Comparison of ENCODE assay signal across 24 cellular contexts in genomic region chr18:48658721-48659120, GRCh38.
"Had no signal": no experiment of that assay in that cellular context is flagged by ENCODE, and none has a peak within 500 bp of the region (broad histone marks: within the 10 kb centered on the region; RNA-seq: fewer than 3 reads in every experiment).

No MANE protein-coding gene starts in this region.

- DNase-seq: activated CD4-positive, alpha-beta memory T cell treated with anti-CD3 and anti-CD28 coated beads, Interleukin-2, amount 10 ng/mL, durations not matched to agents 7 days and 5 days; activated CD4-positive, alpha-beta T cell treated with anti-CD3 and anti-CD28 coated beads for 36 hours; activated CD4-positive, alpha-beta T cell treated with anti-CD3 and anti-CD28 coated beads, Interleukin-2, amount 10 ng/mL, durations not matched to agents 24 days and 14 days; activated CD4-positive, CD25-positive, alpha-beta regulatory T cell; activated CD4-positive, CD25-positive, alpha-beta regulatory T cell treated with anti-CD3 and anti-CD28 coated beads, Interleukin-2, amount 50 U/mL, for 72 hours; activated naive CD4-positive, alpha-beta T cell treated with anti-CD3 and anti-CD28 coated beads for 36 hours; activated naive CD8-positive, alpha-beta T cell treated with anti-CD3 and anti-CD28 coated beads for 36 hours; activated naive CD8-positive, alpha-beta T cell treated with anti-CD3 and anti-CD28 coated beads, Interleukin-2, amount 50 U/mL, for 24 hours; activated T-cell treated with anti-CD3 and anti-CD28 coated beads, Interleukin-2, amount 50 U/mL, for 1 hour; activated T-cell treated with anti-CD3 and anti-CD28 coated beads, Interleukin-2, amount 50 U/mL, for 48 hours; amygdala; aorta; body of pancreas; central memory CD4-positive, alpha-beta T cell; cerebellar nuclear complex; colonic mucosa; effector CD8-positive, alpha-beta T cell; foreskin fibroblast; T-helper 2 cell had no signal

- H3K27me3 ChIP-seq: adrenal gland, body of pancreas, colonic mucosa had no signal

- ATAC-seq: activated CD4-positive, alpha-beta T cell treated with anti-CD3 and anti-CD28 coated beads for 36 hours; activated naive CD8-positive, alpha-beta T cell treated with anti-CD3 and anti-CD28 coated beads, Interleukin-2, amount 50 U/mL, for 24 hours; body of pancreas; esophagus mucosa had no signal

- H3K9me3 Mint-ChIP-seq: activated CD4-positive, alpha-beta memory T cell treated with anti-CD3 and anti-CD28 coated beads, Interleukin-2, amount 10 ng/mL, durations not matched to agents 7 days and 5 days; activated CD4-positive, alpha-beta T cell treated with anti-CD3 and anti-CD28 coated beads, Interleukin-2, amount 10 ng/mL, durations not matched to agents 24 days and 14 days; activated naive CD4-positive, alpha-beta T cell treated with anti-CD3 and anti-CD28 coated beads for 36 hours; activated naive CD4-positive, alpha-beta T cell treated with anti-CD3 and anti-CD28 coated beads, Interleukin-2, amount 50 U/mL, for 24 hours; activated naive CD8-positive, alpha-beta T cell treated with anti-CD3 and anti-CD28 coated beads for 36 hours; activated naive CD8-positive, alpha-beta T cell treated with anti-CD3 and anti-CD28 coated beads, Interleukin-2, amount 50 U/mL, for 24 hours; activated T-helper 1 cell treated with anti-CD3 and anti-CD28 coated beads, Interleukin-12 subunit alpha, Interleukin-12 subunit beta, Interleukin-2, Interleukin-4 antibody, amounts not matched to agents 30 ng/mL and 10 ng/mL and 1 ng/mL, durations not matched to agents 14 hours and 24 hours and 36 hours; activated T-helper 2 cell treated with anti-CD3 and anti-CD28 coated beads, Interferon-gamma antibody, Interleukin-2, Interleukin-4, amounts not matched to agents 10 μg/mL and 5 μg/mL and 100 μg/mL, durations not matched to agents 14 hours and 24 hours and 36 hours had no signal

- H3K9me3 ChIP-seq: adrenal gland, body of pancreas, colonic mucosa had no signal

- H3K4me3 Mint-ChIP-seq: activated CD4-positive, alpha-beta memory T cell treated with anti-CD3 and anti-CD28 coated beads, Interleukin-2, amount 10 ng/mL, durations not matched to agents 7 days and 5 days; activated CD4-positive, alpha-beta T cell treated with anti-CD3 and anti-CD28 coated beads for 36 hours; activated CD4-positive, alpha-beta T cell treated with anti-CD3 and anti-CD28 coated beads, Interleukin-2, amount 10 ng/mL, durations not matched to agents 24 days and 14 days; activated naive CD4-positive, alpha-beta T cell treated with anti-CD3 and anti-CD28 coated beads for 36 hours; activated naive CD4-positive, alpha-beta T cell treated with anti-CD3 and anti-CD28 coated beads, Interleukin-2, amount 50 U/mL, for 24 hours; activated naive CD8-positive, alpha-beta T cell treated with anti-CD3 and anti-CD28 coated beads for 36 hours; activated naive CD8-positive, alpha-beta T cell treated with anti-CD3 and anti-CD28 coated beads, Interleukin-2, amount 50 U/mL, for 24 hours; activated T-helper 1 cell treated with anti-CD3 and anti-CD28 coated beads, Interleukin-12 subunit alpha, Interleukin-12 subunit beta, Interleukin-2, Interleukin-4 antibody, amounts not matched to agents 30 ng/mL and 10 ng/mL and 1 ng/mL, durations not matched to agents 14 hours and 24 hours and 36 hours had no signal

- H3K36me3 ChIP-seq: adrenal gland, colonic mucosa had no signal

- H3K4me1 Mint-ChIP-seq: activated CD4-positive, alpha-beta memory T cell treated with anti-CD3 and anti-CD28 coated beads, Interleukin-2, amount 10 ng/mL, durations not matched to agents 7 days and 5 days; activated CD4-positive, alpha-beta T cell treated with anti-CD3 and anti-CD28 coated beads for 36 hours; activated CD4-positive, alpha-beta T cell treated with anti-CD3 and anti-CD28 coated beads, Interleukin-2, amount 10 ng/mL, durations not matched to agents 24 days and 14 days; activated naive CD4-positive, alpha-beta T cell treated with anti-CD3 and anti-CD28 coated beads, Interleukin-2, amount 50 U/mL, for 24 hours; activated naive CD8-positive, alpha-beta T cell treated with anti-CD3 and anti-CD28 coated beads for 36 hours; activated naive CD8-positive, alpha-beta T cell treated with anti-CD3 and anti-CD28 coated beads, Interleukin-2, amount 50 U/mL, for 24 hours had no signal

- H3K36me3 Mint-ChIP-seq: activated naive CD4-positive, alpha-beta T cell treated with anti-CD3 and anti-CD28 coated beads, Interleukin-2, amount 50 U/mL, for 24 hours; activated naive CD8-positive, alpha-beta T cell treated with anti-CD3 and anti-CD28 coated beads for 36 hours had no signal

- H3K4me1 ChIP-seq: colonic mucosa had no signal

- H3K27ac ChIP-seq: body of pancreas, colonic mucosa had no signal

- H3K27me3 Mint-ChIP-seq: activated CD4-positive, alpha-beta memory T cell treated with anti-CD3 and anti-CD28 coated beads, Interleukin-2, amount 10 ng/mL, durations not matched to agents 7 days and 5 days; activated naive CD8-positive, alpha-beta T cell treated with anti-CD3 and anti-CD28 coated beads for 36 hours had no signal

- H3K4me3 ChIP-seq: adrenal gland, body of pancreas, colonic mucosa had no signal

- H3K27ac Mint-ChIP-seq: activated CD4-positive, alpha-beta memory T cell treated with anti-CD3 and anti-CD28 coated beads, Interleukin-2, amount 10 ng/mL, durations not matched to agents 7 days and 5 days; activated CD4-positive, alpha-beta T cell treated with anti-CD3 and anti-CD28 coated beads for 36 hours; activated CD4-positive, alpha-beta T cell treated with anti-CD3 and anti-CD28 coated beads, Interleukin-2, amount 10 ng/mL, durations not matched to agents 24 days and 14 days; activated naive CD4-positive, alpha-beta T cell treated with anti-CD3 and anti-CD28 coated beads for 36 hours; activated naive CD4-positive, alpha-beta T cell treated with anti-CD3 and anti-CD28 coated beads, Interleukin-2, amount 50 U/mL, for 24 hours; activated naive CD8-positive, alpha-beta T cell treated with anti-CD3 and anti-CD28 coated beads for 36 hours; activated naive CD8-positive, alpha-beta T cell treated with anti-CD3 and anti-CD28 coated beads, Interleukin-2, amount 50 U/mL, for 24 hours; activated T-helper 1 cell treated with anti-CD3 and anti-CD28 coated beads, Interleukin-12 subunit alpha, Interleukin-12 subunit beta, Interleukin-2, Interleukin-4 antibody, amounts not matched to agents 30 ng/mL and 10 ng/mL and 1 ng/mL, durations not matched to agents 14 hours and 24 hours and 36 hours; activated T-helper 2 cell treated with anti-CD3 and anti-CD28 coated beads, Interferon-gamma antibody, Interleukin-2, Interleukin-4, amounts not matched to agents 10 μg/mL and 5 μg/mL and 100 μg/mL, durations not matched to agents 14 hours and 24 hours and 36 hours had no signal
